ENCODE assay signal across 8 cellular contexts in the genomic region with DNA sequence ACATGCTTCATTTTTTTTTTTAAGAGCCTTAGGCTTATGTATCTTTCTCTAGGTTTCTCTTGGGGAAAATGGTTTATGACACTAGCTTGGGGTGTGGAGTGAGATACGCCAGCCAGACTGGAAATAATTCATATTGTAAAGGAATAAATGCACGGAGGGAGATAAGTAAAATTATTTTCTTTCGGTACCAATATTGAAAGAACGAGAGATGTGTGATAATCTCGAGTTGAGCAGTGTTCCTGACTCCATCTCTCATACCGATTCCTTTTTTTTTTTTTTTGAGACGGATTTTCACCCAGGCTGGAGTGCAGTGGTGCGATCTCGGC. TPM values are rescaled to one million over a fixed set of nuclear protein-coding genes. Genes with fewer than 3 reads are reported as not detected.
A peak's percentile ranks its signal among the peaks of the same experiment; 100 is the strongest.
DNase-seq lines count a peak whose midpoint lies in the region; ATAC-seq and TF ChIP-seq lines count a peak whose summit lies in the region.

No MANE protein-coding gene starts in this region.

- DNase-seq in T-helper 17 cell (no peak), fibroblast of villous mesenchyme (ENCODE audit: low read depth) (no peak), retinal pigment epithelial cell (ENCODE audit: low read depth) (no peak), mesenteric fat pad (ENCODE audit: low spot score) (no peak)
- no peak for DNase-seq in stimulated activated CD4-positive, alpha-beta T cell treated with anti-CD3 and anti-CD28 coated beads, Interleukin-15, amount 100 ng/mL, for 24 hours

- no peaks in the 10 kb centered on the region for H3K27me3 Mint-ChIP-seq in T-helper 17 cell

- H3K4me3 Mint-ChIP-seq in T-helper 17 cell: peak overlapping the region; percentile 97

- H3K4me3 ChIP-seq in GM12875 (ENCODE audit: low read depth, low read length): peak overlapping the region; percentile 88
- H3K4me3 ChIP-seq in fibroblast of villous mesenchyme (ENCODE audit: low read depth, low read length): peak overlapping the region; percentile 88
- peak overlapping the region; percentile 64 for H3K4me3 ChIP-seq in retinal pigment epithelial cell (ENCODE audit: low read length)

- peaks cover 4% of the 10 kb centered on the region for H3K36me3 Mint-ChIP-seq in T-helper 17 cell (ENCODE audit: low read depth)

- peaks cover 56% of the 10 kb centered on the region for H3K4me1 Mint-ChIP-seq in T-helper 17 cell

- H3K27ac Mint-ChIP-seq in T-helper 17 cell: peak overlapping the region; percentile 98

- TF ChIP-seq CTCF in GM12875 (IDR thresholded peaks at IDR 0.05; ENCODE audit: borderline replicate concordance, insufficient read depth, low read depth, low read length): no peak
- no peak for TF ChIP-seq CTCF in fibroblast of villous mesenchyme (IDR thresholded peaks at IDR 0.05; ENCODE audit: insufficient read depth, low read depth, low read length)
- no peak for TF ChIP-seq CTCF in retinal pigment epithelial cell (conservative IDR thresholded peaks at IDR 0.05; ENCODE audit: low read depth, low read length)

- no peak for ATAC-seq in T-helper 17 cell
- ATAC-seq in GM19395 (IDR thresholded peaks at IDR 0.05; ENCODE audit: unreplicated experiment): no peak
- ATAC-seq in GM18520 (IDR thresholded peaks at IDR 0.05; ENCODE audit: unreplicated experiment): no peak

- H3K9me3 ChIP-seq in T-helper 17 cell (ENCODE audit: control insufficient read depth, low read length, poor library complexity, severe bottlenecking): no peaks in the 10 kb centered on the region

RNA-seq across cellular contexts. Expression of a gene that starts 1.3 kb away (rescaled TPM):
- 100 to 1,000 TPM in 1 of 2 donors, 10 to 100 TPM in 1; 93.5 to 158 TPM for total RNA-seq in T-helper 17 cell
- 58.3 and 69.1 TPM in 2 replicates for total RNA-seq in fibroblast of villous mesenchyme
- total RNA-seq in mesenteric fat pad: 30.6 TPM
